ENCODE assay signal across 29 cellular contexts in genomic region chr10:12679636-12680035, GRCh38.
"Had no signal": no experiment of that assay in that cellular context is flagged by ENCODE, and none has a peak within 500 bp of the region (broad histone marks: within the 10 kb centered on the region; RNA-seq: fewer than 3 reads in every experiment).

No MANE protein-coding gene starts in this region.

- H3K36me3 ChIP-seq: left lung, lower lobe of right lung, ovary, thyroid gland, transverse colon, upper lobe of left lung, vagina had no signal

- H3K27ac ChIP-seq: left lung, lower lobe of right lung, ovary, skin epidermis, spleen, testis, thyroid gland, transverse colon, upper lobe of left lung, vagina had no signal

- H3K36me3 Mint-ChIP-seq: mesothelial cell of epicardium, natural killer cell had no signal

- H3K4me1 Mint-ChIP-seq: mesothelial cell of epicardium had no signal

- H3K9me3 Mint-ChIP-seq: immature natural killer cell; natural killer cell; nephron progenitor cell; stimulated activated memory B cell treated with anti-CD40 and anti-IgM and Interleukin-4, amounts not matched to agents 10 μg/mL and 1 μg/mL and 100 μg/mL, for 72 hours; stimulated activated naive CD8-positive, alpha-beta T cell treated with anti-CD3 and anti-CD28 coated beads, Interleukin-15, amount 100 ng/mL, for 72 hours had no signal

- ATAC-seq: left colon; left lung; lower lobe of right lung; natural killer cell; right cardiac atrium; sciatic nerve; stimulated activated memory B cell treated with anti-CD40 and anti-IgM and Interleukin-4, amounts not matched to agents 10 μg/mL and 1 μg/mL and 100 μg/mL, for 72 hours; stimulated activated naive CD8-positive, alpha-beta T cell treated with anti-CD3 and anti-CD28 coated beads, Interleukin-15, amount 100 ng/mL, for 72 hours had no signal

- H3K9me3 ChIP-seq: lower lobe of right lung, ovary, testis, thyroid gland, transverse colon, upper lobe of left lung, vagina had no signal

- H3K4me1 ChIP-seq: left lung, lower lobe of right lung, testis, thyroid gland, upper lobe of left lung, vagina had no signal

- H3K27ac Mint-ChIP-seq: mesothelial cell of epicardium; natural killer cell; nephron progenitor cell; progenitor cell of endocrine pancreas; stimulated activated memory B cell treated with anti-CD40 and anti-IgM and Interleukin-4, amounts not matched to agents 10 μg/mL and 1 μg/mL and 100 μg/mL, for 72 hours; stimulated activated naive CD8-positive, alpha-beta T cell treated with anti-CD3 and anti-CD28 coated beads, Interleukin-15, amount 100 ng/mL, for 72 hours had no signal

- H3K27me3 ChIP-seq: ovary, spleen, testis, thyroid gland, transverse colon, upper lobe of left lung, vagina had no signal

- DNase-seq: hypothalamus; immature natural killer cell; kidney; left colon; left lung; lower lobe of right lung; mammary epithelial cell; mesendoderm; naive B cell; natural killer cell; nephron progenitor cell; ovary; retina; right cardiac atrium; spleen; stimulated activated CD4-positive, alpha-beta T cell treated with anti-CD3 and anti-CD28 coated beads, Interleukin-4, amount 100 ng/mL, for 4 hours; stimulated activated CD8-positive, alpha-beta memory T cell treated with anti-CD3 and anti-CD28 coated beads, Interleukin-4, amount 100 ng/mL, for 48 hours; stimulated activated naive CD4-positive, alpha-beta T cell treated with Interleukin-2 at 50 U/mL for 16 hours; stimulated activated naive CD8-positive, alpha-beta T cell treated with anti-CD3 and anti-CD28 coated beads, Interleukin-15, amount 100 ng/mL, for 72 hours; testis; thyroid gland; transverse colon; upper lobe of left lung had no signal

- H3K4me3 Mint-ChIP-seq: immature natural killer cell; mesothelial cell of epicardium; naive B cell; natural killer cell; nephron progenitor cell; stimulated activated memory B cell treated with anti-CD40 and anti-IgM and Interleukin-4, amounts not matched to agents 10 μg/mL and 1 μg/mL and 100 μg/mL, for 72 hours; stimulated activated naive CD8-positive, alpha-beta T cell treated with anti-CD3 and anti-CD28 coated beads, Interleukin-15, amount 100 ng/mL, for 72 hours had no signal

- H3K27me3 Mint-ChIP-seq: naive B cell; progenitor cell of endocrine pancreas; stimulated activated memory B cell treated with anti-CD40 and anti-IgM and Interleukin-4, amounts not matched to agents 10 μg/mL and 1 μg/mL and 100 μg/mL, for 72 hours; stimulated activated naive CD8-positive, alpha-beta T cell treated with anti-CD3 and anti-CD28 coated beads, Interleukin-15, amount 100 ng/mL, for 72 hours had no signal

- H3K4me3 ChIP-seq: left lung, lower lobe of right lung, ovary, skin epidermis, spleen, testis, thyroid gland, transverse colon, upper lobe of left lung, vagina had no signal
